Comparison of ENCODE assay signal across 8 cellular contexts in the genomic region with DNA sequence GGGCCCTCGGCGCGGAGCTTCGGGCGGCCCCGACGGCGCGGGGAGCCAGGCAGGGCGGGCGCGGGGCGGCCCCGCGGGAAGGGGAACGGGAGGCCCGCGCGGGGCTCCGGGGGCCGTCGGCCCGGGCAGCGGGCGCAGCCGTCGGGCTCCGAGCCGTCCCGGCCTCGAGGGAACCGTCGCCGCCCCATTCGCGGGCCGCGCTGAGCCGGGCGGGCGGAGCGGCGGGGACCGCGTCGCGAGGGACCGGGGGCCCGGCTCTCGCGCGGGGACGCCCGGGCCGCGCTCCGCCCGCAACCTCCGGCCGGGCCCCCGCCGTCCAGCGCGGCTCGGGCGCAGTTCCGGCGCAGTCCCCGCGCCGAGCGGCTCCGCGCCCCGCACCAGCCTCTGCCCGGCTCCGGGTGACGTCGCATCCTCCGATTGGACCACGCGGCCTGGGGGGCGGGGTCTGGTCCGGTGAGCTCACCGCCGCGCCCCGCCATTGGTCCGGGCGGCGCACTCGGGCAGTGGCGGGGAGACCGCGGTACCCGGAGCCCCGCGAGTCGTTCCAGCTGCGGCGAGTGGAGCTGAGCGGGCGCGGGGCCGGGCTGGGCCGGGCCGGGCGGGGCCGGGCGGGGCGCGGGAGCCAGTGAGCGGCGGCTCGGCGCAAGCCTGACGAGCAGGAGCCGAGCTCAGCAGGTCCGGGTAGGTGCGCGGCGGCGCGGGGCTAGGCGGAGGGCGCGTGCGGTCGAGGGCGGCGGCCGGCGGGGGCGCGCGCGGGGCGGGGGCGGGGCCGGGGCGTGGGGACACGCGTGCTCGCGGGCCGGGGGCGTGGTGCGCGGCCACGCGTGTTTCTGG.
A peak's percentile ranks its signal among the peaks of the same experiment; 100 is the strongest.
DNase-seq lines count a peak whose midpoint lies in the region; ATAC-seq and TF ChIP-seq lines count a peak whose summit lies in the region.

No MANE protein-coding gene starts in this region.

- peaks cover 38% of the 10 kb centered on the region for H3K27me3 ChIP-seq in ectodermal cell (ENCODE audit: control insufficient read depth, insufficient read depth, low read length, poor library complexity, severe bottlenecking)

- H3K27me3 Mint-ChIP-seq in activated CD8-positive, alpha-beta T cell treated with anti-CD3 and anti-CD28 coated beads for 36 hours = peaks cover 50% of the 10 kb centered on the region

- POLR2A ChIA-PET in activated CD8-positive, alpha-beta T cell treated with anti-CD3 and anti-CD28 coated beads for 36 hours (lab: Charles Lee) = interaction anchor here (0.6 kb wide), 1 partner anchor 80 kb away, joined by 3 read pairs; a partner anchor contains a TSS

- H3K9me3 Mint-ChIP-seq in activated CD8-positive, alpha-beta T cell treated with anti-CD3 and anti-CD28 coated beads for 36 hours = no peaks in the 10 kb centered on the region

- no peaks in the 10 kb centered on the region for H3K36me3 Mint-ChIP-seq in activated CD8-positive, alpha-beta T cell treated with anti-CD3 and anti-CD28 coated beads for 36 hours (ENCODE audit: low read depth)

- no peaks in the 10 kb centered on the region for H3K36me3 ChIP-seq in ectodermal cell (ENCODE audit: control insufficient read depth, insufficient read depth, low read length)

- peak; percentile 56 for DNase-seq in A172 (ENCODE audit: low spot score)
- peak; percentile 96 for DNase-seq in NCI-H345 (lab: John Stamatoyannopoulos, UW)
- peak; percentile 92 for DNase-seq in activated CD8-positive, alpha-beta T cell treated with anti-CD3 and anti-CD28 coated beads for 36 hours
- peak; percentile 97 for DNase-seq in medulla oblongata (ENCODE audit: extremely low spot score)
- peak; percentile 82 to 89 (median 83) for DNase-seq in stimulated activated CD4-positive, alpha-beta T cell treated with anti-CD3 and anti-CD28 coated beads, TNF-alpha, amount 100 ng/mL, for 24 hours (ENCODE audit: low read depth in 3 of 3)

- H3K9me3 ChIP-seq in ectodermal cell (ENCODE audit: control insufficient read depth, low read length) = no peaks in the 10 kb centered on the region

- no peak for TF ChIP-seq CTCF in activated CD8-positive, alpha-beta T cell treated with anti-CD3 and anti-CD28 coated beads for 36 hours (IDR thresholded peaks at IDR 0.05)

- peaks cover 22% of the 10 kb centered on the region for H3K4me1 ChIP-seq in ectodermal cell (ENCODE audit: control insufficient read depth, insufficient read depth, low read length)

- 1% methylated on average over 151 of the region's 151 CpGs for WGBS in ectodermal cell, 2 experiments

- CTCF ChIA-PET in activated CD8-positive, alpha-beta T cell treated with anti-CD3 and anti-CD28 coated beads for 36 hours (lab: Charles Lee) = interaction anchor here (0.6 to 3.4 kb wide), 9 partner anchors 23 to 64 kb away, joined by 3 to 23 read pairs (median 4); no protein-coding TSS in a partner anchor

- peak; percentile 66 for ATAC-seq in GM18858 (IDR thresholded peaks at IDR 0.05; ENCODE audit: unreplicated experiment)
- peak; percentile 91 for ATAC-seq in HG03095 (IDR thresholded peaks at IDR 0.05; ENCODE audit: unreplicated experiment)
- ATAC-seq in activated CD8-positive, alpha-beta T cell treated with anti-CD3 and anti-CD28 coated beads for 36 hours = peak; percentile 99

- intact Hi-C loops in activated CD8-positive, alpha-beta T cell treated with anti-CD3 and anti-CD28 coated beads for 36 hours (cut with micrococcal nuclease) = no loop called here

- peak overlapping the region; percentile 66 for H3K4me3 Mint-ChIP-seq in activated CD8-positive, alpha-beta T cell treated with anti-CD3 and anti-CD28 coated beads for 36 hours

- H3K4me1 Mint-ChIP-seq in activated CD8-positive, alpha-beta T cell treated with anti-CD3 and anti-CD28 coated beads for 36 hours (ENCODE audit: low read depth) = peaks cover 10% of the 10 kb centered on the region

- no peak overlapping the region for H3K27ac ChIP-seq in ectodermal cell (ENCODE audit: insufficient read depth, low read depth, low read length, poor library complexity, severe bottlenecking)

- peak overlapping the region; percentile 43 for H3K4me3 ChIP-seq in ectodermal cell (ENCODE audit: insufficient read depth, low read depth, low read length)

- no peak overlapping the region for H3K27ac Mint-ChIP-seq in activated CD8-positive, alpha-beta T cell treated with anti-CD3 and anti-CD28 coated beads for 36 hours
